In the genomic region with DNA sequence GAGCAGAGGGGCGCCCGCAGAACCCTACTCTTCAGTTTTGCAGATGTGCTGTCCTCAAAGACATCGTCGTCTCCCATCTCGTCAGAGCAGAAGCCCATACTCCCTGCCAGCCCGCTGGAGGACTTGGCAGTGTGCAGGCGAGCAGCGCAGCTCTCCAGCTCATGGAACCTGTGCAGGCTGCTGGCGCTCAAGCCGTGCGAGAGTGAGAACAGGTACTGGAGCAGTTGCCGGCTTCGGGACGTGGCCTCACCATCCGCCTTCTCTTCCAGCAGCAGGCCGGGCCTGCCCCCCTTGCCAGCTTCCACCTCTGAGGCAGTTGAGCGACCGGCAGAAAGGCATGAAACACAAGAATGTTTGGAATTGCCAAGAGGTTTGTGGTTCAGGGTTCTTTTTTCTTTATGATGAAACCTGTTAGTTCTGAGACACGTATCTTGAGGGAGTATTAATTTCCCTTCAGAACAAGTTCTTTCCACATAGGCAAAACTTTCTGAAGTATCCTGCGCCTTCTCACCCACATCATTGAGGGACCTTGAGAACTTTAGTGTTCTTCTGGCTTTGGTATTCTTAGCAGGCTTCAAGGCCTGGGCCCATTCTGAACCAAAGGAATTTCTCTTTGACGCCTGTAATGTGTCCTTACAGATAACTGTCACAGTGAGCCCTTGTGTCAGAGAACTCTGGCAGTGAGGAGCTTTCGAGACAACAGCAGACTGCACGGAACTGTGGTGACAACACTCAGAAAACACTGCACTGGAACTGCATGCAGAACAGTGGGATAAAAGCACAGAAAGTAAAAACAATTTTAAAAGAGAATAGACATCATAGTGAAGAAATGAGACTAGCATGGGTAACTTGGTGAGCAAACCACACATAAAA, we compare ENCODE assay signal across 17 cellular contexts.
DNase-seq lines count a peak whose midpoint lies in the region; ATAC-seq, FAIRE-seq and TF ChIP-seq lines count a peak whose summit lies in the region.
"Had no signal": no experiment of that assay in that cellular context is flagged by ENCODE, and none has a peak within 500 bp of the region (broad histone marks: within the 10 kb centered on the region; RNA-seq: fewer than 3 reads in every experiment).

No MANE protein-coding gene starts in this region.

- H3K4me3 ChIP-seq in IMR-90 (ENCODE audit: insufficient read depth, low read depth, low read length) (no peak overlapping the region), K562 (no peak overlapping the region), neutrophil (ENCODE audit: low read depth in 1 of 2, low read length in 1 of 2) (peak overlapping the region; percentile 64 to 68), ovary (no peak overlapping the region), neural progenitor cell (no peak overlapping the region)
- H3K4me3 ChIP-seq: hepatocyte, mucosa of descending colon, testis had no signal

- no peaks in the 10 kb centered on the region for H3K9me1 ChIP-seq in IMR-90 (ENCODE audit: insufficient read depth, low read length)
- H3K9me1 ChIP-seq in K562 (ENCODE audit: control insufficient read depth, insufficient read depth, low read length) = no peaks in the 10 kb centered on the region

- H3K9me3 Mint-ChIP-seq in activated T-cell treated with anti-CD3 and anti-CD28 coated beads, Interleukin-2, amount 50 U/mL, for 4 hours = no peaks in the 10 kb centered on the region
- no peaks in the 10 kb centered on the region for H3K9me3 Mint-ChIP-seq in neural progenitor cell
- H3K9me3 Mint-ChIP-seq: endodermal cell had no signal

- no peak overlapping the region for H2BK5ac ChIP-seq in IMR-90 (ENCODE audit: low read depth, low read length, poor library complexity, severe bottlenecking)

- POLR2A ChIA-PET in IMR-90 (lab: Charles Lee; ENCODE audit: unreplicated experiment) = no interaction called here
- POLR2A ChIA-PET in K562 (lab: Yijun Ruan, JAX) = no interaction called here

- peaks cover 31% of the 10 kb centered on the region for H3K36me3 Mint-ChIP-seq in activated T-cell treated with anti-CD3 and anti-CD28 coated beads, Interleukin-2, amount 50 U/mL, for 4 hours (ENCODE audit: insufficient read depth)
- H3K36me3 Mint-ChIP-seq in neural progenitor cell = peaks cover 6% of the 10 kb centered on the region

- WGBS in IMR-90 (ENCODE audit: extremely low coverage in 2 of 2, insufficient read length in 1 of 2), 2 experiments = 91% methylated on average over 13 of the region's 23 CpGs; no CpG with 5 or more reads in 1 of the 2 experiments
- WGBS in K562 (ENCODE audit: insufficient coverage, low coverage, missing lambda C conversion rate) = 85% methylated on average over 18 of the region's 23 CpGs
- whole genome bisulfite sequencing in ovary, 3 donors = 89 to 92% (median 90%) methylated on average over 23 of the region's 23 CpGs

- H2BK20ac ChIP-seq in IMR-90 (ENCODE audit: low read depth, low read length) = no peak overlapping the region

- H2BK15ac ChIP-seq in IMR-90 (ENCODE audit: low read depth, low read length) = no peak overlapping the region

- no peak overlapping the region for H3K4me3 Mint-ChIP-seq in activated T-cell treated with anti-CD3 and anti-CD28 coated beads, Interleukin-2, amount 50 U/mL, for 4 hours
- no peak overlapping the region for H3K4me3 Mint-ChIP-seq in neural progenitor cell
- H3K4me3 Mint-ChIP-seq: endodermal cell had no signal

- FAIRE-seq in K562 (lab: Jason Lieb, UNC) = no peak

- no peak overlapping the region; the same call in 1 of the 2 replicates for H3K4ac ChIP-seq in IMR-90 (ENCODE audit: low read depth, low read length)

- in situ Hi-C loops in IMR-90 (cut with MboI; ENCODE audit: low sequenced_read_pairs) = loop anchor here (10.0 kb wide), 2 partner anchors 211 to 251 kb away; a partner anchor contains a TSS
- in situ Hi-C loops in K562 (cut with MboI) = loop anchor here (5.0 to 10.0 kb wide), 4 partner anchors 211 to 564 kb away; a partner anchor contains a TSS

- no peaks in the 10 kb centered on the region; a peak in 1 of 4 replicates for H3K79me1 ChIP-seq in IMR-90 (ENCODE audit: low read depth in 1 of 2, low read length in 2 of 2)

- H3K4me1 ChIP-seq in IMR-90 (ENCODE audit: control insufficient read depth, insufficient read depth, low read length) (no peaks in the 10 kb centered on the region), K562 (replicated peaks in 1 of 2; ENCODE audit: control insufficient read depth in 2 of 2, insufficient read depth in 2 of 2, low read length in 2 of 2) (peaks cover 12 to 20% of the 10 kb centered on the region in 2 experiments), neutrophil (ENCODE audit: control insufficient read depth in 1 of 2, insufficient read depth in 1 of 2, low read depth in 1 of 2, low read length in 1 of 2) (peaks cover 90 to 97% of the 10 kb centered on the region in 2 experiments), ovary (ENCODE audit: insufficient read depth) (no peaks in the 10 kb centered on the region), neural progenitor cell (peaks cover 7% of the 10 kb centered on the region)
- H3K4me1 ChIP-seq: testis had no signal

- no peak overlapping the region for H4K91ac ChIP-seq in IMR-90 (ENCODE audit: insufficient read depth, low read depth, low read length)

- H3F3A ChIP-seq in neural progenitor cell (ENCODE audit: low read depth) = no peaks in the 10 kb centered on the region

- H3K27me3 ChIP-seq in IMR-90 (ENCODE audit: control insufficient read depth, insufficient read depth, low read length) (no peaks in the 10 kb centered on the region), K562 (ENCODE audit: control insufficient read depth in 2 of 2, insufficient read depth in 2 of 2, low read length in 2 of 2) (no peaks in the 10 kb centered on the region), neutrophil (no peaks in the 10 kb centered on the region), ovary (no peaks in the 10 kb centered on the region), neural progenitor cell (no peaks in the 10 kb centered on the region)
- H3K27me3 ChIP-seq: hepatocyte, testis had no signal

- H3K27ac ChIP-seq in IMR-90 (ENCODE audit: insufficient read depth, low read length) (no peak overlapping the region), K562 (ENCODE audit: extremely low read depth, low read depth, low read length) (no peak overlapping the region), neutrophil (peak overlapping the region; percentile 89), ovary (no peak overlapping the region), neural progenitor cell (no peak overlapping the region)
- H3K27ac ChIP-seq: hepatocyte, testis had no signal

- H4K20me1 ChIP-seq in IMR-90 (ENCODE audit: insufficient read depth, low read length) = peaks cover 5% of the 10 kb centered on the region; the same call in 1 of the 2 replicates
- H4K20me1 ChIP-seq in K562 (replicated peaks; ENCODE audit: control insufficient read depth, insufficient read depth, low read length) = no peaks in the 10 kb centered on the region
- no peaks in the 10 kb centered on the region for H4K20me1 ChIP-seq in neural progenitor cell (ENCODE audit: low read depth)

- TF ChIP-seq RAD21 in IMR-90 (IDR thresholded peaks at IDR 0.05; ENCODE audit: low read length) = no peak
- no peak for TF ChIP-seq RAD21 in K562 (CRISPR knock-in tag; conservative IDR thresholded peaks at IDR 0.05 in 1 of 2, IDR thresholded peaks at IDR 0.05 in 1 of 2)

- TF ChIP-seq CTCF in IMR-90 (conservative IDR thresholded peaks at IDR 0.05; ENCODE audit: low read depth, low read length) (no peak), K562 (IDR thresholded peaks at IDR 0.05 in 2 of 3, conservative IDR thresholded peaks at IDR 0.05 in 1 of 3; ENCODE audit: insufficient read depth in 2 of 3, low read depth in 1 of 3, low read length in 3 of 3) (no peak), neutrophil (IDR thresholded peaks at IDR 0.05) (no peak), ovary (IDR thresholded peaks at IDR 0.05) (no peak), neural progenitor cell (IDR thresholded peaks at IDR 0.05) (no peak)

- H2BK120ac ChIP-seq in IMR-90 (ENCODE audit: low read depth, low read length) = no peak overlapping the region

- H3K14ac ChIP-seq in IMR-90 (replicated peaks; ENCODE audit: low read depth, low read length) = no peak overlapping the region

- intact Hi-C loops in IMR-90 (cut with micrococcal nuclease) (loop anchor here (2.0 to 10.0 kb wide), 3 partner anchors 131 to 561 kb away; a partner anchor contains a TSS), K562 (cut with micrococcal nuclease) (loop anchor here (2.0 kb wide), 1 partner anchor 213 kb away; no protein-coding TSS in a partner anchor), ovary (cut with DNase I) (no loop called here)

- H3K27me3 Mint-ChIP-seq in activated T-cell treated with anti-CD3 and anti-CD28 coated beads, Interleukin-2, amount 50 U/mL, for 4 hours (ENCODE audit: low read depth) = no peaks in the 10 kb centered on the region
- peaks cover 5% of the 10 kb centered on the region for H3K27me3 Mint-ChIP-seq in neural progenitor cell (ENCODE audit: insufficient read depth, low read depth)

- H3K56ac ChIP-seq in IMR-90 (ENCODE audit: extremely low read depth, insufficient read depth, low read length) = no peak overlapping the region

- dilution Hi-C loops in IMR-90 (cut with HindIII; ENCODE audit: low sequenced_read_pairs, unreplicated experiment) = no loop called here

- H3K23ac ChIP-seq in IMR-90 (ENCODE audit: low read depth, low read length) = no peak overlapping the region

- H3K4me2 ChIP-seq in IMR-90 (ENCODE audit: low read depth, low read length) (no peak overlapping the region), K562 (ENCODE audit: insufficient read depth, low read length) (no peak overlapping the region), neural progenitor cell (no peak overlapping the region)
- H3K4me2 ChIP-seq: hepatocyte had no signal

- H2AFZ ChIP-seq in IMR-90 (replicated peaks; ENCODE audit: low read length, poor library complexity) (no peak overlapping the region), K562 (ENCODE audit: low read depth, low read length) (no peak overlapping the region), neural progenitor cell (replicated peaks) (no peak overlapping the region)
- H2AFZ ChIP-seq: hepatocyte had no signal

- TF ChIP-seq EP300 in K562 (IDR thresholded peaks at IDR 0.05; ENCODE audit: low read length) (no peak), ovary (IDR thresholded peaks at IDR 0.05) (no peak)

- no peak overlapping the region for H4K5ac ChIP-seq in IMR-90 (ENCODE audit: low read depth, low read length)

- H3K27ac Mint-ChIP-seq in neural progenitor cell = no peak overlapping the region
- H3K27ac Mint-ChIP-seq: endodermal cell had no signal

- H3K9ac ChIP-seq in IMR-90 (ENCODE audit: low read depth, low read length) (no peak overlapping the region), K562 (ENCODE audit: insufficient read depth in 1 of 2, low read depth in 2 of 2, low read length in 2 of 2) (no peak overlapping the region), neural progenitor cell (no peak overlapping the region)

- H2AK9ac ChIP-seq in IMR-90 (replicated peaks; ENCODE audit: low read depth, low read length, poor library complexity) = no peak overlapping the region

- no peak overlapping the region for H3K18ac ChIP-seq in IMR-90 (ENCODE audit: low read depth, low read length)

- TF ChIP-seq POLR2A in IMR-90 (IDR thresholded peaks at IDR 0.05; ENCODE audit: low read depth, low read length) (no peak), K562 (conservative IDR thresholded peaks at IDR 0.05) (no peak), ovary (IDR thresholded peaks at IDR 0.05) (no peak)

- CTCF ChIA-PET in IMR-90 (lab: Yijun Ruan, JAX) (no interaction called here), K562 (lab: Yijun Ruan, JAX; ENCODE audit: low intra/inter-chr PET ratio) (interaction anchor here (1.1 kb wide), 1 partner anchor 209 kb away, joined by 7 read pairs; a partner anchor contains a TSS)

- peaks cover 28% of the 10 kb centered on the region for H3K79me2 ChIP-seq in K562 (ENCODE audit: control insufficient read depth, insufficient read depth, low read length)
- no peaks in the 10 kb centered on the region for H3K79me2 ChIP-seq in neural progenitor cell (ENCODE audit: low read depth)

- H4K8ac ChIP-seq in IMR-90 (ENCODE audit: low read depth in 2 of 2, low read length in 2 of 2) = no peak overlapping the region

- DNase-seq in EH (ENCODE audit: low read depth) = peak; percentile 11
- peak; percentile 8 for DNase-seq in IMR-90
- no peak for DNase-seq in K562 (ENCODE audit: extremely low read depth in 1 of 4, low spot score in 3 of 4)
- no peak for DNase-seq in activated T-cell treated with anti-CD3 and anti-CD28 coated beads, Interleukin-2, amount 50 U/mL, for 4 hours
- no peak for DNase-seq in ovary
- no peak for DNase-seq in neural progenitor cell (ENCODE audit: low spot score)
- DNase-seq in RKO (ENCODE audit: low spot score) = no peak
- DNase-seq: Calu3; endodermal cell; NCI-H69; stimulated activated CD4-positive, alpha-beta T cell treated with anti-CD3 and anti-CD28 coated beads, Interleukin-4, amount 100 ng/mL, for 4 hours; stimulated activated CD8-positive, alpha-beta memory T cell treated with anti-CD3 and anti-CD28 coated beads, Interleukin-4, amount 100 ng/mL, for 48 hours; T-helper 2 cell; testis had no signal

- ATAC-seq in IMR-90 (ENCODE audit: low read depth) (0 out of 2 replicates have a peak, but pooled peaks have one; percentile 19), K562 (no peak)
- no peak for ATAC-seq in activated T-cell treated with anti-CD3 and anti-CD28 coated beads, Interleukin-2, amount 50 U/mL, for 4 hours
- ATAC-seq: mucosa of descending colon had no signal

- H3K4me1 Mint-ChIP-seq in activated T-cell treated with anti-CD3 and anti-CD28 coated beads, Interleukin-2, amount 50 U/mL, for 4 hours (ENCODE audit: low read depth) = peaks cover 19% of the 10 kb centered on the region
- peaks cover 10% of the 10 kb centered on the region for H3K4me1 Mint-ChIP-seq in neural progenitor cell

- H3K9me3 ChIP-seq in IMR-90 (ENCODE audit: control insufficient read depth, insufficient read depth, low read length) (no peaks in the 10 kb centered on the region), K562 (replicated peaks; ENCODE audit: control insufficient read depth, insufficient read depth, low read depth, low read length) (no peaks in the 10 kb centered on the region), neutrophil (no peaks in the 10 kb centered on the region), ovary (no peaks in the 10 kb centered on the region), neural progenitor cell (ENCODE audit: low read depth) (no peaks in the 10 kb centered on the region)
- H3K9me3 ChIP-seq: mucosa of descending colon, testis had no signal

- H3K36me3 ChIP-seq in IMR-90 (ENCODE audit: control insufficient read depth, insufficient read depth, low read length) = peaks cover 3% of the 10 kb centered on the region; the same call in 1 of the 2 replicates
- H3K36me3 ChIP-seq in K562 (ENCODE audit: control insufficient read depth, insufficient read depth, low read length) = peaks cover 34% of the 10 kb centered on the region
- H3K36me3 ChIP-seq in neutrophil = peaks cover 40% of the 10 kb centered on the region
- no peaks in the 10 kb centered on the region for H3K36me3 ChIP-seq in ovary
- no peaks in the 10 kb centered on the region for H3K36me3 ChIP-seq in neural progenitor cell

- BruUV-seq in IMR-90 (replicated peaks; lab: Mats Ljungman, UMichigan) (no TSS peak), K562 (replicated peaks; lab: Mats Ljungman, UMichigan) (no TSS peak)

- H2AK5ac ChIP-seq in IMR-90 (ENCODE audit: low read depth, low read length) = no peak overlapping the region

Comparison
In these comparisons a context has a peak if more than half of its experiments do, and no peak if none do; other contexts are left out.
1. DNase-seq: peak in EH (single experiment) and IMR-90 (single experiment); none in K562 (0 of 4), activated T-cell treated with anti-CD3 and anti-CD28 coated beads, Interleukin-2, amount 50 U/mL, for 4 hours (single experiment), ovary (0 of 5), neural progenitor cell (single experiment) and RKO (single experiment).
2. H3K4me3 ChIP-seq: peak in neutrophil (2 of 2); none in IMR-90 (single experiment), K562 (single experiment), ovary (single experiment) and neural progenitor cell (single experiment).
3. intact Hi-C loops: an anchor here in IMR-90 (2.0 to 10.0 kb wide) and K562 (2.0 kb wide); none called in ovary.